In the genomic region with DNA sequence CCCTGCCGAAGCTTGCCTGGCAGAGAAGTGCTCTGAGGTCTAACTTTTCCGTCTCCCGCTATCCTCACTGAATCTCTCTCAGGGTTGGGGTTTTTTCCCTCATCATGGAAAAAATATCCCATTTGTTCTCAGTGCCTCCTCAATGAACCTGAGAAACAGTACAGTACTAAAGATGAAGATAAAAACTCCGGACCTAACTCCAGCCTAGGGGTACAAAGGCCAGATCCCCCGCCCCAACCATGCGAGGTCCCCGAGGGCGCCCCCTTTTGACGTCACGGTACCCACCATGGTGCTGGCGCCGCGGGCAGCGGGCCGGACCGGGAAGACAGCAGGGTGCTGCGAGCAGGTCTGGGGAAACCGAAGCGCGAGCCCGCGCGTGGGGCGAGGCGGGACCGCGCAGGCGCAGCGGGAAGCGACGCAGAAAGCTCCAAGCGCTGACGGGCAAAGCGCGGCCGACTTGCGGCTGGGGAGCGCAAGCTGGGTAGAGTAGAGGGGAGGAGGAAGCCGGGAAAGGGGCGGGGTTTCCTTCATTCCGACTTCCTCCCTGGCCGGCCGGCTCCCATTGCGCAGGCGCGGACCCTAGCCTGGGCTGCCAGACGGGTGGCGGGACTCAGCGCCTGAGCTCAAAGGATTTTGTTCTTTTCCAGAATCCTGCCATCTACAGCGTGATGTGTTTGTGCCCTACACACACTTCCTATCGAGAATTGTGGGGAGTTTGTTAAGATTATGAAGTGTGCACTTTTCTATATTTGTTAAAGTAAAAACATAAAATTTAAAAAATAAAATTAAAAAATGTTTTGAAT, we compare ENCODE assay signal across 8 cellular contexts. TPM values are rescaled to one million over a fixed set of nuclear protein-coding genes. Genes with fewer than 3 reads are reported as not detected.
DNase-seq lines count a peak whose midpoint lies in the region; ATAC-seq and TF ChIP-seq lines count a peak whose summit lies in the region.

TSS of gene LSM2 (minus strand) at position 497 of the 803 bp plus-strand sequence. CDS start at position 288, 209 bp downstream.

- peaks cover 29% of the 10 kb centered on the region for H3K36me3 Mint-ChIP-seq in activated CD4-positive, alpha-beta T cell treated with anti-CD3 and anti-CD28 coated beads for 36 hours (ENCODE audit: low read depth)

- TF ChIP-seq POLR2A in GM19099 (IDR thresholded peaks at IDR 0.05; ENCODE audit: extremely low read depth, insufficient read length, low read depth) = peak; percentile 97

- intact Hi-C loops in activated CD4-positive, alpha-beta T cell treated with anti-CD3 and anti-CD28 coated beads for 36 hours (cut with DNase I, micrococcal nuclease) = loop anchor here (1.0 to 10.0 kb wide), 5 partner anchors 9 to 1482 kb away; partner anchors contain the start of genes HSPA1B (in 1 of the 2), TRIM39 (in 1 of the 2) and VARS1 (in 1 of the 2)

- H3K9me3 Mint-ChIP-seq in activated CD4-positive, alpha-beta T cell treated with anti-CD3 and anti-CD28 coated beads for 36 hours (ENCODE audit: low read depth) = no peaks in the 10 kb centered on the region

- H3K4me1 Mint-ChIP-seq in activated CD4-positive, alpha-beta T cell treated with anti-CD3 and anti-CD28 coated beads for 36 hours = peaks cover 22% of the 10 kb centered on the region

- peak within 1 kb of the TSS; percentile 94 for H3K27ac Mint-ChIP-seq in activated CD4-positive, alpha-beta T cell treated with anti-CD3 and anti-CD28 coated beads for 36 hours

- CTCF ChIA-PET in activated CD4-positive, alpha-beta T cell treated with anti-CD3 and anti-CD28 coated beads for 36 hours (lab: Charles Lee) = interaction anchor here (0.6 to 2.5 kb wide), 18 partner anchors 7 to 649 kb away, joined by 3 to 23 read pairs (median 4); partner anchors contain the start of genes C6orf47, CCHCR1, MSH5 and VARS1

- peak; percentile 89 for ATAC-seq in HG03432 (IDR thresholded peaks at IDR 0.05; ENCODE audit: unreplicated experiment)
- ATAC-seq in activated CD4-positive, alpha-beta T cell treated with anti-CD3 and anti-CD28 coated beads for 36 hours = peak; percentile 99

- TF ChIP-seq CTCF in choroid plexus epithelial cell (conservative IDR thresholded peaks at IDR 0.05; ENCODE audit: low read depth, low read length) = peak; percentile 1

- peak within 1 kb of the TSS; percentile 85 for H3K4me3 ChIP-seq in choroid plexus epithelial cell (ENCODE audit: low read depth, low read length)

- H3K4me3 Mint-ChIP-seq in activated CD4-positive, alpha-beta T cell treated with anti-CD3 and anti-CD28 coated beads for 36 hours = peak within 1 kb of the TSS; percentile 91

- peak; percentile 98 for DNase-seq in Ammon's horn (ENCODE audit: low spot score)
- DNase-seq in NCI-H510A (lab: John Stamatoyannopoulos, UW) = peak; percentile 92
- peak; percentile 99 for DNase-seq in activated CD4-positive, alpha-beta T cell treated with anti-CD3 and anti-CD28 coated beads for 36 hours
- DNase-seq in choroid plexus epithelial cell (ENCODE audit: low read depth) = peak; percentile 98
- peak; percentile 97 for DNase-seq in kidney tubule cell (ENCODE audit: low spot score)
- peak; percentile 92 to 97 (median 94) for DNase-seq in stimulated activated CD4-positive, alpha-beta T cell treated with anti-CD3 and anti-CD28 coated beads, Interleukin-1b, Interleukin-23, amount 100 ng/mL, for 24 hours (ENCODE audit: low read depth in 4 of 4, low spot score in 1 of 4)

- no peaks in the 10 kb centered on the region for H3K27me3 Mint-ChIP-seq in activated CD4-positive, alpha-beta T cell treated with anti-CD3 and anti-CD28 coated beads for 36 hours

- POLR2A ChIA-PET in activated CD4-positive, alpha-beta T cell treated with anti-CD3 and anti-CD28 coated beads for 36 hours (lab: Charles Lee) = interaction anchor here (0.6 to 2.2 kb wide), 13 partner anchors 11 to 265 kb away, joined by 3 to 20 read pairs (median 3); partner anchors contain the start of genes ABHD16A, DDX39B, GPANK1 and HSPA1B

RNA-seq across cellular contexts. Expression of gene LSM2, which starts in this region (rescaled TPM):
- total RNA-seq in activated CD4-positive, alpha-beta T cell treated with anti-CD3 and anti-CD28 coated beads for 36 hours = 100 to 1,000 TPM; 112 to 124 TPM

Comparison
In these comparisons a context has a peak if more than half of its experiments do, and no peak if none do; other contexts are left out.
1. Peak in every context shown above with its lines: DNase-seq, ATAC-seq and H3K4me3 ChIP-seq.